Comparison of ENCODE assay signal across 1 cellular context in genomic region chr2:234997389-234997788, GRCh38.
TF ChIP-seq lines count a peak whose summit lies in the region.

No MANE protein-coding gene starts in this region.

TF ChIP-seq in IMR-90, 13 proteins besides CTCF, POLR2A, EP300 and RAD21 (continued from another document):
- TF ChIP-seq USF2 (IDR thresholded peaks at IDR 0.05; ENCODE audit: low read depth, low read length) (no peak), SMC3 (IDR thresholded peaks at IDR 0.05; ENCODE audit: low read depth, low read length) (no peak), BHLHE40 (IDR thresholded peaks at IDR 0.05; ENCODE audit: low read depth, low read length) (no peak), NFE2L2 (IDR thresholded peaks at IDR 0.05; ENCODE audit: low read depth, low read length) (no peak), MAFK (IDR thresholded peaks at IDR 0.05; ENCODE audit: low read depth, low read length) (no peak), CEBPB (IDR thresholded peaks at IDR 0.05; ENCODE audit: low read depth, low read length) (no peak)
